Comparison of ENCODE assay signal across 9 cellular contexts in genomic region chr17:2239882-2240430, GRCh38.
DNase-seq lines count a peak whose midpoint lies in the region; ATAC-seq and TF ChIP-seq lines count a peak whose summit lies in the region.
"Had no signal": no experiment of that assay in that cellular context is flagged by ENCODE, and none has a peak within 500 bp of the region (broad histone marks: within the 10 kb centered on the region; RNA-seq: fewer than 3 reads in every experiment).

No MANE protein-coding gene starts in this region.

- peaks cover 33% of the 10 kb centered on the region for H3K79me1 ChIP-seq in mesenchymal stem cell (replicated peaks; ENCODE audit: low read length, poor library complexity, severe bottlenecking)

- H3K4me1 ChIP-seq in mesenchymal stem cell (ENCODE audit: control insufficient read depth, insufficient read depth, low read depth, low read length), result peaks cover 14% of the 10 kb centered on the region

- peak overlapping the region; percentile 9 to 54 for H3K4ac ChIP-seq in mesenchymal stem cell (ENCODE audit: low read depth in 1 of 2, low read length in 2 of 2)

- peak; percentile 82 for DNase-seq in GM12864 (ENCODE audit: low read depth)
- peak; percentile 48 for DNase-seq in NCI-H2171 (lab: John Stamatoyannopoulos, UW)
- peak; percentile 90 for DNase-seq in amniotic epithelial cell (ENCODE audit: low read depth)
- DNase-seq in mesenchymal stem cell, result peak; percentile 89
- no peak for DNase-seq in NCI-H146 treated with DMSO at 0.1 percent for 48 hours (lab: John Stamatoyannopoulos, UW; ENCODE audit: unreplicated experiment)
- DNase-seq in DMS153 (lab: John Stamatoyannopoulos, UW), result no peak
- no peak for DNase-seq in NCI-H2107 (lab: John Stamatoyannopoulos, UW)

- H3K4me2 ChIP-seq in mesenchymal stem cell (ENCODE audit: low read length, poor library complexity, severe bottlenecking), result no peak overlapping the region

- peak overlapping the region; percentile 92 for H4K8ac ChIP-seq in mesenchymal stem cell (ENCODE audit: low read length)

- H3K27me3 ChIP-seq in mesenchymal stem cell (ENCODE audit: control insufficient read depth in 1 of 2, insufficient read depth in 1 of 2, low read length in 2 of 2), result no peaks in the 10 kb centered on the region

- peak overlapping the region; percentile 78 for H3K27ac ChIP-seq in mesenchymal stem cell (ENCODE audit: low read length, poor library complexity, severe bottlenecking)
- H3K27ac ChIP-seq: parathyroid adenoma had no signal

- H4K91ac ChIP-seq in mesenchymal stem cell (ENCODE audit: low read length), result peak overlapping the region; percentile 47

- peak overlapping the region; percentile 89 for H3K9ac ChIP-seq in mesenchymal stem cell (ENCODE audit: low read length)
- H3K9ac ChIP-seq: parathyroid adenoma had no signal

- peak overlapping the region; percentile 71 for H2BK15ac ChIP-seq in mesenchymal stem cell (ENCODE audit: low read depth, poor library complexity, severe bottlenecking)

- no peaks in the 10 kb centered on the region for H3K9me3 ChIP-seq in mesenchymal stem cell (ENCODE audit: control insufficient read depth, low read length)

- peak; percentile 59 for ATAC-seq in GM21723 (IDR thresholded peaks at IDR 0.05; ENCODE audit: unreplicated experiment)

- H3K18ac ChIP-seq in mesenchymal stem cell (ENCODE audit: low read depth in 1 of 2, low read length in 2 of 2), result peak overlapping the region; percentile 28 to 96

- no peak for TF ChIP-seq CTCF in GM12864 (IDR thresholded peaks at IDR 0.05; ENCODE audit: low read depth, low read length, missing control alignments)

- peaks cover 14 to 19% of the 10 kb centered on the region in 2 experiments for H3K36me3 ChIP-seq in mesenchymal stem cell (ENCODE audit: control insufficient read depth in 1 of 2, insufficient read depth in 2 of 2, low read depth in 1 of 2, low read length in 2 of 2)

- H2AFZ ChIP-seq in mesenchymal stem cell (ENCODE audit: low read depth, low read length), result no peak overlapping the region
- H2AFZ ChIP-seq: parathyroid adenoma had no signal

- H2BK12ac ChIP-seq in mesenchymal stem cell (ENCODE audit: low read length in 2 of 2), result peak overlapping the region; percentile 75 to 79

- peak overlapping the region; percentile 83 for H2BK5ac ChIP-seq in mesenchymal stem cell (ENCODE audit: low read depth, low read length, poor library complexity, severe bottlenecking)

- no peak overlapping the region for H3K23ac ChIP-seq in mesenchymal stem cell (ENCODE audit: low read length in 2 of 2)

- WGBS in mesenchymal stem cell, result 11% methylated on average over 6 of the region's 10 CpGs

- peak overlapping the region; percentile 47 for H3K4me3 ChIP-seq in GM12864 (ENCODE audit: low read depth, low read length)
- peak overlapping the region in 1 of 2 experiments; percentile 65 for H3K4me3 ChIP-seq in mesenchymal stem cell (ENCODE audit: insufficient read depth in 1 of 2, low read depth in 1 of 2, low read length in 2 of 2)

- H3K14ac ChIP-seq in mesenchymal stem cell (ENCODE audit: low read length in 2 of 2), result no peak overlapping the region

- no peak overlapping the region for H2BK120ac ChIP-seq in mesenchymal stem cell (ENCODE audit: low read depth, low read length)

- H2AK5ac ChIP-seq in mesenchymal stem cell (ENCODE audit: low read length, severe bottlenecking), result peak overlapping the region; percentile 22

Comparison
In these comparisons a context has a peak if more than half of its experiments do, and no peak if none do; other contexts are left out.
1. DNase-seq: peak in GM12864 (single experiment), NCI-H2171 (single experiment), amniotic epithelial cell (single experiment) and mesenchymal stem cell (single experiment); none in NCI-H146 treated with DMSO at 0.1 percent for 48 hours (single experiment), DMS153 (single experiment) and NCI-H2107 (single experiment).